ENCODE assay signal across 8 cellular contexts in the genomic region with DNA sequence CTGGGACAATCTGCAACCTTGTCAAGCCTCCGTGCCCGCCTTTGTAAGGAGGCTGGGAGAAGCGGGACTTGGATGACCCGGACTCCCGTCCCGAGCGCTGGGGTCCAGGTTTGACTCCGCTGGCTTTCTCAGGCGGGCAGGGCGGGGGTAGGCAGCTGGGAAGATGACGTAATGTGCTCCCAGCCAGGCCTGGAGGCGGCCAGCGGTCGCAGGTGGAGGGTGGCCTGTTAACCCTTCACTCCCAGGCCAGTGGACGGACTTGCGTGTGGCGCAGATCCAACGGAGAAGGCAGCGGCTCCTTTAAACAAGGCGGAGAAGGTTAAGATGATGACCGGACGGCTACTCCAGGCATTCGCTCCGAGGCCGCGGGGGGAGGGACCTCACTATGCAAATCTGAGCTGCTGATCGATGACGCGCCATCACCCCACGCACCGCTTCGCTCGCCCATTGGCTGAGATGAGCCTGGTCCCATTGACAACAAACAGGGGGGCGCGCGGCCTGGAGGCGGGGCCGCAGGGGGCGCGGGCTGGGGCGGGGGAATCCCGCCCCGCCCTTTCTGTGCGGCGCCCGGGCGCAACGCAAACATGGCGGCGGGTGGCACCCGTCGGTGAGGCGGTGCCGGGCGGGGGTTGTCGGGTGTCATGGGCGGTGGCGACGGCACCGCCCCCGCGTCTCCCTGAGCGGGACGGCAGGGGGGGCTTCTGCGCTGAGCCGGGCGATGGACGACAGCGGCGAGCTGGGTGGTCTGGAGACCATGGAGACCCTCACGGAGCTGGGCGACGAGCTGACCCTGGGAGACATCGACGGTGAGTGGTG. TPM values are rescaled to one million over a fixed set of nuclear protein-coding genes. Genes with fewer than 3 reads are reported as not detected.
DNase-seq lines count a peak whose midpoint lies in the region; ATAC-seq, FAIRE-seq and TF ChIP-seq lines count a peak whose summit lies in the region.

Gene SREBF2, plus strand, starts transcription at position 553 of the 816 bp plus-strand sequence. Its CDS starts 166 bp downstream, at position 719.

- peaks cover 57% of the 10 kb centered on the region for H3K4me1 Mint-ChIP-seq in activated naive CD8-positive, alpha-beta T cell treated with anti-CD3 and anti-CD28 coated beads, Interleukin-2, amount 50 U/mL, for 24 hours

- intact Hi-C loops in Right ventricle myocardium superior (cut with DNase I): no loop called here
- intact Hi-C loops in pancreas (cut with DNase I): no loop called here
- intact Hi-C loops in tibial artery (cut with DNase I; ENCODE audit: low total_unique reads): loop anchor here (10.0 kb wide), 1 partner anchor 242 kb away; the partner anchor contains the start of genes NAGA, PHETA2 and SMDT1

- H3K4me3 ChIP-seq in pancreas (peak within 1 kb of the TSS; percentile 58 to 97 (median 86)), tibial artery (peak within 1 kb of the TSS; percentile 61 to 91)

- peaks cover 31% of the 10 kb centered on the region for H3K36me3 Mint-ChIP-seq in activated naive CD8-positive, alpha-beta T cell treated with anti-CD3 and anti-CD28 coated beads, Interleukin-2, amount 50 U/mL, for 24 hours (ENCODE audit: low read depth)

- DNase-seq in NCI-H1417 treated with DMSO at 0.1 percent for 48 hours (lab: John Stamatoyannopoulos, UW) (peak; percentile 79), SW480 (ENCODE audit: low spot score) (peak; percentile 99), Right ventricle myocardium superior (peak; percentile 100), pancreas (peak; percentile 97 to 100 (median 100)), tibial artery (peak; percentile 100)
- peak; percentile 99 for DNase-seq in activated naive CD8-positive, alpha-beta T cell treated with anti-CD3 and anti-CD28 coated beads, Interleukin-2, amount 50 U/mL, for 24 hours

- H3K4me1 ChIP-seq in pancreas: peaks cover 0 to 6% (median 6%) of the 10 kb centered on the region in 3 donors
- H3K4me1 ChIP-seq in tibial artery: peaks cover 0 to 18% (median 8%) of the 10 kb centered on the region in 4 donors

- H3K27me3 ChIP-seq in pancreas (no peaks in the 10 kb centered on the region), tibial artery (no peaks in the 10 kb centered on the region)

- H3K36me3 ChIP-seq in pancreas (no peaks in the 10 kb centered on the region), tibial artery (peaks cover 0 to 8% (median 0%) of the 10 kb centered on the region in 3 donors)

- no peaks in the 10 kb centered on the region for H3K27me3 Mint-ChIP-seq in activated naive CD8-positive, alpha-beta T cell treated with anti-CD3 and anti-CD28 coated beads, Interleukin-2, amount 50 U/mL, for 24 hours

- ATAC-seq in HG02763 (IDR thresholded peaks at IDR 0.05; ENCODE audit: unreplicated experiment): peak; percentile 84
- peak; percentile 95 for ATAC-seq in activated naive CD8-positive, alpha-beta T cell treated with anti-CD3 and anti-CD28 coated beads, Interleukin-2, amount 50 U/mL, for 24 hours
- peak; percentile 95 for ATAC-seq in Right ventricle myocardium superior (ENCODE audit: poor library complexity)
- ATAC-seq in pancreas: peak; percentile 90 to 95 (median 93)

- FAIRE-seq in pancreas (lab: Jason Lieb, UNC): peak; percentile 47

- H3K9me3 ChIP-seq in pancreas (no peaks in the 10 kb centered on the region), tibial artery (no peaks in the 10 kb centered on the region)

- H3K27ac Mint-ChIP-seq in activated naive CD8-positive, alpha-beta T cell treated with anti-CD3 and anti-CD28 coated beads, Interleukin-2, amount 50 U/mL, for 24 hours: peak within 1 kb of the TSS; percentile 96

- WGBS in pancreas, 2 donors: 0% methylated on average over 47 to 75 of the region's 75 CpGs

- no peaks in the 10 kb centered on the region for H3K9me3 Mint-ChIP-seq in activated naive CD8-positive, alpha-beta T cell treated with anti-CD3 and anti-CD28 coated beads, Interleukin-2, amount 50 U/mL, for 24 hours

- peak; percentile 26; the same call in 1 of the 2 replicates for TF ChIP-seq CTCF in GM12874 (IDR thresholded peaks at IDR 0.05; ENCODE audit: insufficient read depth, low read depth, low read length)
- no peak for TF ChIP-seq CTCF in pancreas (IDR thresholded peaks at IDR 0.05)
- TF ChIP-seq CTCF in tibial artery (IDR thresholded peaks at IDR 0.05): peak in 1 of 2 experiments; percentile 11

- peak within 1 kb of the TSS; percentile 96 for H3K4me3 Mint-ChIP-seq in activated naive CD8-positive, alpha-beta T cell treated with anti-CD3 and anti-CD28 coated beads, Interleukin-2, amount 50 U/mL, for 24 hours

- peak within 1 kb of the TSS; percentile 86 to 97 (median 94) for H3K27ac ChIP-seq in pancreas
- H3K27ac ChIP-seq in tibial artery: peak within 1 kb of the TSS; percentile 78 to 87

RNA-seq across cellular contexts. Expression of gene SREBF2, which starts in this region (rescaled TPM):
- total RNA-seq in Right ventricle myocardium superior: 75.2 TPM
- 10 to 100 TPM; 28.2 to 44.8 (median 34.3) TPM for total RNA-seq in pancreas
- 10 to 100 TPM; 32.7 to 37.3 TPM for polyA plus RNA-seq in pancreas

Comparison
In these comparisons a context has a peak if more than half of its experiments do, and no peak if none do; other contexts are left out.
1. Peak in every context shown above with its lines: DNase-seq, ATAC-seq, H3K4me3 ChIP-seq and H3K27ac ChIP-seq.